8 cellular contexts compared by ENCODE assay signal in the genomic region with DNA sequence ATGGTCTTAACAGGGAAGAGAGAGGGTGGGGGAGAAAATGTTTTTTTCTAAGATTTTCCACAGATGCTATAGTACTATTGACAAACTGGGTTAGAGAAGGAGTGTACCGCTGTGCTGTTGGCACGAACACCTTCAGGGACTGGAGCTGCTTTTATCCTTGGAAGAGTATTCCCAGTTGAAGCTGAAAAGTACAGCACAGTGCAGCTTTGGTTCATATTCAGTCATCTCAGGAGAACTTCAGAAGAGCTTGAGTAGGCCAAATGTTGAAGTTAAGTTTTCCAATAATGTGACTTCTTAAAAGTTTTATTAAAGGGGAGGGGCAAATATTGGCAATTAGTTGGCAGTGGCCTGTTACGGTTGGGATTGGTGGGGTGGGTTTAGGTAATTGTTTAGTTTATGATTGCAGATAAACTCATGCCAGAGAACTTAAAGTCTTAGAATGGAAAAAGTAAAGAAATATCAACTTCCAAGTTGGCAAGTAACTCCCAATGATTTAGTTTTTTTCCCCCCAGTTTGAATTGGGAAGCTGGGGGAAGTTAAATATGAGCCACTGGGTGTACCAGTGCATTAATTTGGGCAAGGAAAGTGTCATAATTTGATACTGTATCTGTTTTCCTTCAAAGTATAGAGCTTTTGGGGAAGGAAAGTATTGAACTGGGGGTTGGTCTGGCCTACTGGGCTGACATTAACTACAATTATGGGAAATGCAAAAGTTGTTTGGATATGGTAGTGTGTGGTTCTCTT. TPM values are rescaled to one million over a fixed set of nuclear protein-coding genes. Genes with fewer than 3 reads are reported as not detected.
DNase-seq lines count a peak whose midpoint lies in the region; ATAC-seq and TF ChIP-seq lines count a peak whose summit lies in the region.

No MANE protein-coding gene starts in this region.

- H3K36me3 ChIP-seq in H7 (replicated peaks; ENCODE audit: control insufficient read depth, insufficient read depth, low read length) (peaks cover 54% of the 10 kb centered on the region), PC-9 (ENCODE audit: low read depth) (peaks cover 66% of the 10 kb centered on the region), skeletal muscle satellite cell (ENCODE audit: insufficient read depth, low read length) (peaks cover 69% of the 10 kb centered on the region)

- H3K9me3 ChIP-seq in PC-9 (ENCODE audit: insufficient read depth, low read depth) (no peaks in the 10 kb centered on the region), skeletal muscle satellite cell (replicated peaks; ENCODE audit: low read length) (no peaks in the 10 kb centered on the region)

- H3K4me2 ChIP-seq in PC-9 (peak overlapping the region; percentile 99), skeletal muscle satellite cell (ENCODE audit: low read length) (peak overlapping the region; percentile 76)

- H3K4me3 ChIP-seq in H7 (ENCODE audit: insufficient read depth, low read depth, low read length) (peak overlapping the region; percentile 79), PC-9 (peak overlapping the region; percentile 99), fibroblast of the aortic adventitia (ENCODE audit: low read depth, low read length) (peak overlapping the region; percentile 99), skeletal muscle satellite cell (ENCODE audit: low read length) (peak overlapping the region; percentile 88)

- TF ChIP-seq CTCF in PC-9 (conservative IDR thresholded peaks at IDR 0.05) (no peak), fibroblast of the aortic adventitia (IDR thresholded peaks at IDR 0.05; ENCODE audit: insufficient read depth, low read length) (no peak)

- H3K4me1 ChIP-seq in PC-9 (replicated peaks; ENCODE audit: insufficient read depth) (peaks cover 43% of the 10 kb centered on the region), skeletal muscle satellite cell (ENCODE audit: control insufficient read depth, insufficient read depth, low read length) (peaks cover 22% of the 10 kb centered on the region)

- peaks cover 94% of the 10 kb centered on the region for H3K79me2 ChIP-seq in PC-9 (ENCODE audit: low read depth)

- CTCF ChIA-PET in PC-9 (lab: Charles Lee), result interaction anchor here (0.6 kb wide), 1 partner anchor 9 kb away, joined by 4 read pairs; no protein-coding TSS in a partner anchor

- H3K27ac ChIP-seq in PC-9, result peak overlapping the region; percentile 97

- BruUV-seq in PC-9 (replicated peaks; lab: Mats Ljungman, UMichigan), result no TSS peak

- DNase-seq in H7, result no peak
- no peak for DNase-seq in PC-9
- peak; percentile 76 for DNase-seq in fibroblast of the aortic adventitia (ENCODE audit: low read depth)
- no peak for DNase-seq in left lobe of liver (ENCODE audit: low spot score)
- no peak for DNase-seq in epidermal melanocyte (ENCODE audit: insufficient read length, low spot score)
- DNase-seq in middle frontal gyrus (ENCODE audit: extremely low spot score, low spot score), result no peak

- H4K20me1 ChIP-seq in PC-9 (ENCODE audit: insufficient read depth), result peaks cover 74% of the 10 kb centered on the region

- intact Hi-C loops in PC-9 (cut with micrococcal nuclease; ENCODE audit: unreplicated experiment), result no loop called here

- H2AFZ ChIP-seq in PC-9, result no peak overlapping the region

- ATAC-seq in left lobe of liver, result no peak
- no peak for ATAC-seq in HG03097 (IDR thresholded peaks at IDR 0.05; ENCODE audit: low FRiP score, unreplicated experiment)

- H3K27me3 ChIP-seq in H7 (ENCODE audit: control insufficient read depth, insufficient read depth, low read length) (no peaks in the 10 kb centered on the region), PC-9 (ENCODE audit: insufficient read depth, low read depth) (no peaks in the 10 kb centered on the region), skeletal muscle satellite cell (ENCODE audit: control insufficient read depth, insufficient read depth, low read length) (no peaks in the 10 kb centered on the region)

- H3K9ac ChIP-seq in skeletal muscle satellite cell (ENCODE audit: low read depth, low read length), result peak overlapping the region; percentile 96

- H3K9me2 ChIP-seq in PC-9 (ENCODE audit: insufficient read depth), result no peaks in the 10 kb centered on the region

- H3F3A ChIP-seq in PC-9 (ENCODE audit: insufficient read depth, low read depth), result peaks cover 87% of the 10 kb centered on the region

- POLR2A ChIA-PET in PC-9 (lab: Charles Lee; ENCODE audit: unreplicated experiment), result interaction anchor here (0.5 to 1.6 kb wide), 13 partner anchors 10 to 161 kb away, joined by 3 to 22 read pairs (median 6); a partner anchor contains a TSS

RNA-seq across cellular contexts. Expression of a gene that starts 2.9 kb away (rescaled TPM):
- total RNA-seq in H7 (2014; rRNA removed; shearing (Covaris generic)), result 456 and 1,088 TPM in 2 replicates
- total RNA-seq in PC-9 (2021) (6,494 and 7,852 TPM in 2 replicates), fibroblast of the aortic adventitia (ENCODE audit: low replicate concordance) (10,787 and 27,374 TPM in 2 replicates), left lobe of liver (2,761 TPM)
- 6,738 and 7,377 TPM in 2 replicates for total RNA-seq in skeletal muscle satellite cell (2012; rRNA removed)

RNA-seq across cellular contexts. Expression of a gene that starts 23.2 kb away (rescaled TPM):
- 70.0 and 72.3 TPM in 2 replicates for total RNA-seq in H7 (2014; rRNA removed; shearing (Covaris generic))
- total RNA-seq in PC-9 (2021) (106 and 135 TPM in 2 replicates), fibroblast of the aortic adventitia (ENCODE audit: low replicate concordance) (32.1 and 76.8 TPM in 2 replicates), left lobe of liver (67.6 TPM)
- 92.8 and 102 TPM in 2 replicates for total RNA-seq in skeletal muscle satellite cell (2012; rRNA removed)

RNA-seq across cellular contexts. Expression of a gene that starts 56.5 kb away (rescaled TPM):
- total RNA-seq in H7 (2014; rRNA removed; shearing (Covaris generic)), result 3.9 and 5.7 TPM in 2 replicates
- total RNA-seq in PC-9 (2021) (455 and 553 TPM in 2 replicates), fibroblast of the aortic adventitia (ENCODE audit: low replicate concordance) (47.3 and 147 TPM in 2 replicates), left lobe of liver (42.3 TPM)
- 40.0 and 50.7 TPM in 2 replicates for total RNA-seq in skeletal muscle satellite cell (2012; rRNA removed)
